In the genomic region with DNA sequence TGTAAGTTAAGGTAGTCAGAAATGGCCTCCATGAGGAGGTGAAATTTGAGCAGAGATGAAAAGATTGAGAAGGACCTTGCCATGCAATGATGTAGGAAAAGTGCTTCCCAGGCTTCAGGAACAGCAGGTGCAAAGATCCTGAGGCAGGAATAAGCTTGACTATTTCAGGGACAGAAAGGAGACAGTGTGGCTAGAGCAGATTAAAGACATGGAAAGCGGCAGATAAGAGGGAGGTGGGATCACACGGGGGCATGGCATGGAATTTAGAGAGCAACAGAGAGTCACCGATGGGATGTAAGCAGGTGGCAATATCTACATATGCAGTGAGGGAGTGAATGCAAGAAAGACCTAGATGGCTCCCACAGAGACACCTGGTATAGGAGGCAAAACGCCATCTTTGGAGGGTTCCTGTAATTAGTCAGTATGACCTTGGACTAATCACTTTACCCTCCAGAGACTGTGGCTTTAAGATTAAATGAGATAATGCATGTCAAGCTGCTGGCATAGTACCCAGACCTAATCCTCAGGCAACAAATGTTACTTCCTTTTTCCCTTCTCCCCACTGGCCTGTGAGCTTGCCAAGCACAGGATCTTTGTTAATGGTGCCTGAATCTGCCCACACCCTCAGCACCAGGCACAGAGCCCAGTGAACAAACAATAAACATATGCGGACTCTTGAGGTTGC, we compare ENCODE assay signal across 10 cellular contexts. TPM values are rescaled to one million over a fixed set of nuclear protein-coding genes. Genes with fewer than 3 reads are reported as not detected.
DNase-seq lines count a peak whose midpoint lies in the region; ATAC-seq, FAIRE-seq and TF ChIP-seq lines count a peak whose summit lies in the region.
"Had no signal": no experiment of that assay in that cellular context is flagged by ENCODE, and none has a peak within 500 bp of the region (broad histone marks: within the 10 kb centered on the region; RNA-seq: fewer than 3 reads in every experiment).

No MANE protein-coding gene starts in this region.

- H3K9me3 Mint-ChIP-seq in Calu3 (ENCODE audit: low read depth, unreplicated experiment): no peaks in the 10 kb centered on the region
- H3K9me3 Mint-ChIP-seq: stimulated activated naive CD8-positive, alpha-beta T cell treated with anti-CD3 and anti-CD28 coated beads, Interleukin-15, Interleukin-2, amounts not matched to agents 100 ng/mL and 50 ng/mL, for 24 hours had no signal

- TF ChIP-seq CTCF in Calu3 (IDR thresholded peaks at IDR 0.05; ENCODE audit: unreplicated experiment) (no peak), breast epithelium (IDR thresholded peaks at IDR 0.05) (no peak), mucosa of descending colon (IDR thresholded peaks at IDR 0.05) (no peak), kidney (IDR thresholded peaks at IDR 0.05; ENCODE audit: borderline replicate concordance, extremely low read depth, insufficient read depth) (no peak), smooth muscle cell (IDR thresholded peaks at IDR 0.05; ENCODE audit: borderline replicate concordance, insufficient read depth, poor library complexity, severe bottlenecking) (no peak)

- H3K27me3 ChIP-seq in breast epithelium (no peaks in the 10 kb centered on the region), smooth muscle cell (ENCODE audit: low read depth) (no peaks in the 10 kb centered on the region)
- H3K27me3 ChIP-seq: neutrophil had no signal

- peaks cover 0 to 11% of the 10 kb centered on the region in 2 donors for H3K4me1 ChIP-seq in breast epithelium
- peaks cover 34% of the 10 kb centered on the region for H3K4me1 ChIP-seq in mucosa of descending colon (ENCODE audit: low read depth)
- H3K4me1 ChIP-seq in kidney (ENCODE audit: control insufficient read depth in 1 of 2, insufficient read depth in 1 of 2, low read depth in 1 of 2, low read length in 2 of 2): peaks cover 0 to 3% of the 10 kb centered on the region in 2 donors
- peaks cover 12% of the 10 kb centered on the region for H3K4me1 ChIP-seq in smooth muscle cell (ENCODE audit: low read depth)

- H3K4me3 Mint-ChIP-seq in Calu3 (ENCODE audit: low read depth, unreplicated experiment): no peak overlapping the region
- H3K4me3 Mint-ChIP-seq: stimulated activated naive CD8-positive, alpha-beta T cell treated with anti-CD3 and anti-CD28 coated beads, Interleukin-15, Interleukin-2, amounts not matched to agents 100 ng/mL and 50 ng/mL, for 24 hours had no signal

- H3K4me3 ChIP-seq in breast epithelium (no peak overlapping the region), mucosa of descending colon (no peak overlapping the region), kidney (ENCODE audit: low read length in 2 of 2) (no peak overlapping the region), smooth muscle cell (no peak overlapping the region)

- H3K27me3 Mint-ChIP-seq in Calu3 (ENCODE audit: unreplicated experiment): no peaks in the 10 kb centered on the region

- no peaks in the 10 kb centered on the region for H3K36me3 Mint-ChIP-seq in Calu3 (ENCODE audit: insufficient read depth, unreplicated experiment)

- H3K27ac ChIP-seq in breast epithelium (peak overlapping the region; percentile 13 to 64), kidney (ENCODE audit: low read depth in 2 of 2, low read length in 2 of 2) (peak overlapping the region in 1 of 2 donors; percentile 1), smooth muscle cell (ENCODE audit: low read depth) (no peak overlapping the region)
- H3K27ac ChIP-seq: neutrophil had no signal

- no peak overlapping the region for H3K4me2 ChIP-seq in smooth muscle cell

- ATAC-seq in mucosa of descending colon (peak; percentile 84), HG02970 (IDR thresholded peaks at IDR 0.05; ENCODE audit: low FRiP score, unreplicated experiment) (no peak)

- no peaks in the 10 kb centered on the region for H3K4me1 Mint-ChIP-seq in Calu3 (ENCODE audit: low read depth, unreplicated experiment)

- no TSS peak for BruUV-seq in Calu3 (replicated peaks; lab: Mats Ljungman, UMichigan)

- TF ChIP-seq POLR2A in breast epithelium (IDR thresholded peaks at IDR 0.05): no peak

- FAIRE-seq in kidney (lab: Jason Lieb, UNC) (no peak), urothelium cell line (lab: Jason Lieb, UNC) (no peak)

- WGBS in smooth muscle cell (ENCODE audit: low lambda C conversion rate): 81% methylated on average over 5 of the region's 5 CpGs

- no peaks in the 10 kb centered on the region for H3F3A ChIP-seq in smooth muscle cell (ENCODE audit: low read depth)

- no peak overlapping the region for H3K27ac Mint-ChIP-seq in Calu3 (ENCODE audit: unreplicated experiment)
- H3K27ac Mint-ChIP-seq: stimulated activated naive CD8-positive, alpha-beta T cell treated with anti-CD3 and anti-CD28 coated beads, Interleukin-15, Interleukin-2, amounts not matched to agents 100 ng/mL and 50 ng/mL, for 24 hours had no signal

- H2AFZ ChIP-seq in smooth muscle cell (ENCODE audit: low read depth): no peak overlapping the region

- H3K79me2 ChIP-seq in smooth muscle cell (ENCODE audit: low read depth): no peaks in the 10 kb centered on the region

- H3K36me3 ChIP-seq in breast epithelium (no peaks in the 10 kb centered on the region), mucosa of descending colon (ENCODE audit: low read depth) (no peaks in the 10 kb centered on the region), kidney (ENCODE audit: control insufficient read depth in 1 of 2, insufficient read depth in 2 of 2, low read length in 2 of 2) (no peaks in the 10 kb centered on the region), smooth muscle cell (ENCODE audit: low read depth) (no peaks in the 10 kb centered on the region)
- H3K36me3 ChIP-seq: neutrophil had no signal

- peak; percentile 17 for DNase-seq in Calu3
- peak; percentile 90 for DNase-seq in NCI-H1694 treated with DMSO at 0.1 percent for 48 hours (lab: John Stamatoyannopoulos, UW)
- DNase-seq in breast epithelium (ENCODE audit: low spot score in 2 of 2): peak; percentile 58 to 68
- DNase-seq in mucosa of descending colon: peak; percentile 70 to 86 (median 73)
- DNase-seq in kidney: no peak
- DNase-seq in smooth muscle cell (lab: John Stamatoyannopoulos, UW; ENCODE audit: unreplicated experiment): no peak
- no peak for DNase-seq in urothelium cell line (ENCODE audit: low spot score)

- H4K20me1 ChIP-seq in smooth muscle cell (ENCODE audit: low read depth): no peaks in the 10 kb centered on the region

- H3K9ac ChIP-seq in kidney (ENCODE audit: low read length in 2 of 2): no peak overlapping the region
- no peak overlapping the region for H3K9ac ChIP-seq in smooth muscle cell (ENCODE audit: low read depth)

- intact Hi-C loops in Calu3 (cut with micrococcal nuclease; ENCODE audit: unreplicated experiment) (no loop called here), breast epithelium (cut with DNase I; ENCODE audit: low total_unique reads) (loop anchor here (10.0 kb wide), 1 partner anchor 619 kb away; no protein-coding TSS in a partner anchor), mucosa of descending colon (cut with DNase I, micrococcal nuclease) (no loop called here), kidney (cut with DNase I) (no loop called here)

- CTCF ChIA-PET in Calu3 (lab: Charles Lee): interaction anchor here (0.8 kb wide), 1 partner anchor 83 kb away, joined by 3 read pairs; no protein-coding TSS in a partner anchor

- H3K9me3 ChIP-seq in breast epithelium (no peaks in the 10 kb centered on the region), mucosa of descending colon (no peaks in the 10 kb centered on the region), kidney (ENCODE audit: control insufficient read depth in 1 of 2, low read length in 2 of 2) (no peaks in the 10 kb centered on the region), smooth muscle cell (replicated peaks; ENCODE audit: low read depth) (no peaks in the 10 kb centered on the region)
- H3K9me3 ChIP-seq: neutrophil had no signal

RNA-seq across cellular contexts. Expression of gene ACER3, which starts 24.6 kb away (rescaled TPM):
- total RNA-seq in Calu3 (2022) (19.9 and 21.0 TPM in 2 replicates), breast epithelium (10 to 100 TPM in 2 of 3 donors, 1 to 10 TPM in 1; 8.2 to 35.2 (median 12.9) TPM), mucosa of descending colon (10 to 100 TPM; 32.3 to 45.7 (median 39.2) TPM), kidney (35.3 TPM), smooth muscle cell (16.8 and 25.7 TPM in 2 replicates)
- polyA plus RNA-seq in kidney (ENCODE audit: insufficient read depth, low read depth, low replicate concordance) (5.9 TPM), smooth muscle cell (6.8 and 14.0 TPM in 2 replicates)

RNA-seq across cellular contexts. Expression of gene TSKU, which starts 52.9 kb away (rescaled TPM):
- total RNA-seq in Calu3 (2022) (49.0 and 56.1 TPM in 2 replicates), breast epithelium (100 to 1,000 TPM in 1 of 3 donors, 10 to 100 TPM in 2; 51.1 to 360 (median 65.1) TPM), mucosa of descending colon (10 to 100 TPM; 21.5 to 42.9 (median 41.8) TPM), kidney (27.3 TPM), smooth muscle cell (75.2 and 76.5 TPM in 2 replicates)
- polyA plus RNA-seq in kidney (ENCODE audit: insufficient read depth, low read depth, low replicate concordance) (41.0 TPM), smooth muscle cell (122 and 144 TPM in 2 replicates)

Comparison
In these comparisons a context has a peak if more than half of its experiments do, and no peak if none do; other contexts are left out.
1. DNase-seq: peak in Calu3 (single experiment), NCI-H1694 treated with DMSO at 0.1 percent for 48 hours (single experiment), breast epithelium (2 of 2) and mucosa of descending colon (3 of 3); none in kidney (single experiment), smooth muscle cell (single experiment) and urothelium cell line (single experiment).